Comparison of ENCODE assay signal across 12 cellular contexts in the genomic region with DNA sequence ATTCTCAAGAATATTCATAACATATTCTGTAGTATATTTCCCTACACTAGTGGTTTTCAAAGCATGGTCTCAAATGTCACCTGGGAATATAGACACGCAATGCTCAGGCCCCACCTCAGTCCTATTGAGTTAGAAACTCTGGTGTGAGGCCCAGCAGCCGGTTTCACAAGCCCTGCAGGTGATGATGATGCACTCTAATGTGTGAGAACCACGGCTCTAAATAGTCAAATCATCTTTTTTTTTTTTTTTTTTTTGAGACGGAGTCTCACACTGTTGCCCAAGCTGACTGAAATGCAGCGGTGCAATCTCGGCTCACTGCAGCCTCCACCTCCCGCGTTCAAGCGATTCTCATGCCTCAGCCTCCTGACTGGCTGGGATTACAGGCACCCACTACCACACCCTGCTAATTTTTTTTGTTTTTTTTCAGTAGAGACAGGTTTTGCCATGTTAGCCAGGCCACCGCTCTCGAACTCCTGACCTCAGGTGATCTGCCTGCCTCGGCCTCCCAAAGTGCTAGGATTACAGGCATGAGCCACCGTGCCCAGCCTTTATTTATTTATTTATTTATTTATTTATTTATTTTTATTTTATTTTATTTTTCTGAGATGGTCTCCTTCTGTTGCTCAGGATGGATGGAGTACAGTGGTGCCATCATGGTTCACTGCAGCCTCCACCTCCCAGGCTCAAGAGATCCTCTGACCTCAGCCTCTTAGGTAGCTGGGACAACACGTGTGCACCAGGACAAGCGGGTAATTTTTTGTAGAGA. TPM values are rescaled to one million over a fixed set of nuclear protein-coding genes. Genes with fewer than 3 reads are reported as not detected.
A peak's percentile ranks its signal among the peaks of the same experiment; 100 is the strongest.
DNase-seq lines count a peak whose midpoint lies in the region; ATAC-seq, FAIRE-seq and TF ChIP-seq lines count a peak whose summit lies in the region.
"Not testable (repeated sequence)": the region's sequence is repeated elsewhere in the genome, so short reads cannot be mapped to it uniquely, and the experiment has no call there.
"Had no signal": no experiment of that assay in that cellular context is flagged by ENCODE, and none has a peak within 500 bp of the region (broad histone marks: within the 10 kb centered on the region; RNA-seq: fewer than 3 reads in every experiment).

No MANE protein-coding gene starts in this region.

- not testable (repeated sequence) for H3K4me3 ChIP-seq in GM06990 (replicated peaks; ENCODE audit: low read depth, low read length); Karpas-422 (ENCODE audit: low read length); GM12878

- 46% methylated on average over 15 of the region's 15 CpGs for WGBS in GM12878 (ENCODE audit: insufficient coverage, insufficient replicate concordance, low lambda C conversion rate, missing lambda C conversion rate)

- SMC1A ChIA-PET in GM12878 (lab: Charles Lee; ENCODE audit: uncharacterized antibody, unreplicated experiment), result interaction anchor here (0.7 to 1.7 kb wide), 4 partner anchors 26 to 327 kb away, joined by 3 to 6 read pairs (median 3); a partner anchor contains a TSS

- peaks cover 10% of the 10 kb centered on the region for H3K79me2 ChIP-seq in Karpas-422 (ENCODE audit: low read length)
- not testable (repeated sequence) for H3K79me2 ChIP-seq in GM12878 (ENCODE audit: control insufficient read depth, insufficient read depth, low read length)

- peaks cover 42 to 50% of the 10 kb centered on the region in 2 donors for H3K4me1 Mint-ChIP-seq in immature natural killer cell
- peaks cover 22 to 28% of the 10 kb centered on the region in 2 donors for H3K4me1 Mint-ChIP-seq in natural killer cell treated with Interleukin-12 subunit alpha and Interleukin-12 subunit beta and Interleukin-15 and Interleukin-18, amount 100 ng/mL, for 72 hours (ENCODE audit: low read depth in 2 of 2)
- H3K4me1 Mint-ChIP-seq in stimulated activated memory B cell treated with anti-CD40 and anti-IgM and Interleukin-4, amounts not matched to agents 10 μg/mL and 1 μg/mL and 100 μg/mL, for 72 hours, result peaks cover 28% of the 10 kb centered on the region

- not testable (repeated sequence) for H4K20me1 ChIP-seq in Karpas-422 (ENCODE audit: insufficient read depth, low read depth, low read length); GM12878 (ENCODE audit: control insufficient read depth, insufficient read depth)

- not testable (repeated sequence) for H3K9me3 Mint-ChIP-seq in immature natural killer cell; natural killer cell treated with Interleukin-12 subunit alpha and Interleukin-12 subunit beta and Interleukin-15 and Interleukin-18, amount 100 ng/mL, for 72 hours; stimulated activated memory B cell treated with anti-CD40 and anti-IgM and Interleukin-4, amounts not matched to agents 10 μg/mL and 1 μg/mL and 100 μg/mL, for 72 hours

- H3K36me3 Mint-ChIP-seq in immature natural killer cell; natural killer cell treated with Interleukin-12 subunit alpha and Interleukin-12 subunit beta and Interleukin-15 and Interleukin-18, amount 100 ng/mL, for 72 hours; stimulated activated memory B cell treated with anti-CD40 and anti-IgM and Interleukin-4, amounts not matched to agents 10 μg/mL and 1 μg/mL and 100 μg/mL, for 72 hours: not testable (repeated sequence)

- H3K9ac ChIP-seq in Karpas-422 (ENCODE audit: low read length); GM12878 (ENCODE audit: control insufficient read depth, insufficient read depth, low read length): not testable (repeated sequence)

- not testable (repeated sequence) for BruUV-seq in GM12878 (replicated peaks; lab: Mats Ljungman, UMichigan)

- intact Hi-C loops in GM12878 (cut with micrococcal nuclease; ENCODE audit: unreplicated experiment), result not testable (repeated sequence)

- not testable (repeated sequence) for H3K36me3 ChIP-seq in GM06990 (ENCODE audit: control insufficient read depth, insufficient read depth, low read length); Karpas-422 (ENCODE audit: insufficient read depth, low read length); GM12878 (ENCODE audit: control insufficient read depth in 2 of 2, insufficient read depth in 2 of 2, low read length in 1 of 2)

- CTCF ChIA-PET in GM12878 (lab: Yijun Ruan, JAX), result interaction anchor here (2.5 kb wide), 1 partner anchor 34 kb away, joined by 15 read pairs; a partner anchor contains a TSS

- not testable (repeated sequence) for H3K4me2 ChIP-seq in Karpas-422 (ENCODE audit: low read depth, low read length, poor library complexity, severe bottlenecking); GM12878 (ENCODE audit: control insufficient read depth, insufficient read depth)

- not testable (repeated sequence) for FAIRE-seq in GM12878 (lab: Jason Lieb, UNC)

- POLR2A ChIA-PET in GM12878 (lab: Charles Lee), result interaction anchor here (0.6 to 1.0 kb wide), 3 partner anchors 117 to 238 kb away, joined by 3 to 5 read pairs (median 3); a partner anchor contains a TSS

- peak; percentile 26 for DNase-seq in GM06990 (ENCODE audit: extremely low read depth, insufficient read length)
- DNase-seq in Karpas-422, result peak; percentile 67
- not testable (repeated sequence) for DNase-seq in GM12878 (ENCODE audit: low read depth, low spot score); natural killer cell treated with Interleukin-12 subunit alpha and Interleukin-12 subunit beta and Interleukin-15 and Interleukin-18, amount 100 ng/mL, for 72 hours (ENCODE audit: low spot score)
- peak; percentile 74 to 77 (median 75) for DNase-seq in immature natural killer cell

- not testable (repeated sequence) for TF ChIP-seq RAD21 in GM12878 (IDR thresholded peaks at IDR 0.05; ENCODE audit: insufficient read depth, low read depth, low read length)

- in situ Hi-C loops in GM12878 (cut with MboI), result not testable (repeated sequence)

- not testable (repeated sequence) for H3K27ac ChIP-seq in Karpas-422 (ENCODE audit: low read length); GM12878 (ENCODE audit: control insufficient read depth, insufficient read depth)

- not testable (repeated sequence) for H3K27me3 ChIP-seq in GM06990 (replicated peaks; ENCODE audit: control insufficient read depth, insufficient read depth, low read length); Karpas-422 (ENCODE audit: low read length); GM12878 (replicated peaks in 1 of 2; ENCODE audit: control insufficient read depth in 2 of 2, insufficient read depth in 2 of 2, low read length in 1 of 2)

- TF ChIP-seq POLR2A in GM12878 (IDR thresholded peaks at IDR 0.05; ENCODE audit: low read depth, low read length), result not testable (repeated sequence)

- H3K4me1 ChIP-seq in Karpas-422 (ENCODE audit: low read length), result peaks cover 23% of the 10 kb centered on the region
- H3K4me1 ChIP-seq in GM12878 (ENCODE audit: control insufficient read depth, insufficient read depth, low read length), result not testable (repeated sequence)

- TF ChIP-seq CTCF in GM06990 (IDR thresholded peaks at IDR 0.05; ENCODE audit: insufficient read depth, low read length, poor library complexity, severe bottlenecking); GM12878 (IDR thresholded peaks at IDR 0.05 in 2 of 3, conservative IDR thresholded peaks at IDR 0.05 in 1 of 3; ENCODE audit: control insufficient read depth in 2 of 3, extremely low read depth in 1 of 3, insufficient read depth in 1 of 3, low read depth in 3 of 3, low read length in 3 of 3): not testable (repeated sequence)

- RAD21 ChIA-PET in GM12878 (lab: Charles Lee; ENCODE audit: unreplicated experiment), result interaction anchor here (0.7 kb wide), 1 partner anchor 120 kb away, joined by 3 read pairs; no protein-coding TSS in a partner anchor

- ATAC-seq in GM18867 (IDR thresholded peaks at IDR 0.05; ENCODE audit: unreplicated experiment), result peak; percentile 47
- peak; percentile 58 for ATAC-seq in HG02798 (IDR thresholded peaks at IDR 0.05; ENCODE audit: poor library complexity, unreplicated experiment)
- ATAC-seq in GM12878, result peak; percentile 74
- ATAC-seq in natural killer cell treated with Interleukin-12 subunit alpha and Interleukin-12 subunit beta and Interleukin-15 and Interleukin-18, amount 100 ng/mL, for 72 hours, result peak; percentile 70 to 86
- ATAC-seq in stimulated activated memory B cell treated with anti-CD40 and anti-IgM and Interleukin-4, amounts not matched to agents 10 μg/mL and 1 μg/mL and 100 μg/mL, for 72 hours, result peak; percentile 64

- peak overlapping the region; percentile 43; the same call in 1 of the 2 replicates for H2AFZ ChIP-seq in Karpas-422 (ENCODE audit: low read length)
- not testable (repeated sequence) for H2AFZ ChIP-seq in GM12878 (ENCODE audit: control insufficient read depth, low read depth, low read length)

- not testable (repeated sequence) for H3K9me3 ChIP-seq in Karpas-422 (ENCODE audit: low read length); GM12878 (replicated peaks; ENCODE audit: control insufficient read depth, insufficient read depth, low read length)

- H3K4me3 Mint-ChIP-seq in immature natural killer cell, result peak overlapping the region in 4 of 5 donors; percentile 32 to 76 (median 52)
- H3K4me3 Mint-ChIP-seq in natural killer cell treated with Interleukin-12 subunit alpha and Interleukin-12 subunit beta and Interleukin-15 and Interleukin-18, amount 100 ng/mL, for 72 hours, result peak overlapping the region; percentile 20
- H3K4me3 Mint-ChIP-seq in stimulated activated memory B cell treated with anti-CD40 and anti-IgM and Interleukin-4, amounts not matched to agents 10 μg/mL and 1 μg/mL and 100 μg/mL, for 72 hours, result not testable (repeated sequence)

- H3K27me3 Mint-ChIP-seq in immature natural killer cell (ENCODE audit: low read depth in 3 of 3), result peaks cover 12 to 27% (median 12%) of the 10 kb centered on the region in 3 donors
- not testable (repeated sequence) for H3K27me3 Mint-ChIP-seq in natural killer cell treated with Interleukin-12 subunit alpha and Interleukin-12 subunit beta and Interleukin-15 and Interleukin-18, amount 100 ng/mL, for 72 hours; stimulated activated memory B cell treated with anti-CD40 and anti-IgM and Interleukin-4, amounts not matched to agents 10 μg/mL and 1 μg/mL and 100 μg/mL, for 72 hours

- H3K27ac Mint-ChIP-seq in immature natural killer cell, result peak overlapping the region; percentile 51 to 86 (median 82)
- not testable (repeated sequence) for H3K27ac Mint-ChIP-seq in natural killer cell treated with Interleukin-12 subunit alpha and Interleukin-12 subunit beta and Interleukin-15 and Interleukin-18, amount 100 ng/mL, for 72 hours; stimulated activated memory B cell treated with anti-CD40 and anti-IgM and Interleukin-4, amounts not matched to agents 10 μg/mL and 1 μg/mL and 100 μg/mL, for 72 hours

- TF ChIP-seq EP300 in GM12878 (IDR thresholded peaks at IDR 0.05; ENCODE audit: borderline replicate concordance in 1 of 2, control insufficient read depth in 1 of 2, low read depth in 2 of 2, low read length in 2 of 2), result peak in 1 of 2 experiments; percentile 62; a peak in 1 of 4 replicates

- H3K9me2 ChIP-seq in Karpas-422 (replicated peaks; ENCODE audit: insufficient read depth, low read length), result not testable (repeated sequence)

RNA-seq across cellular contexts. Expression of a gene that starts 2.0 kb away (rescaled TPM):
- 43.6 and 108 TPM in 2 replicates for total RNA-seq in Karpas-422 (2014; rRNA removed; shearing (Covaris generic); ENCODE audit: low replicate concordance)
- 17.9 and 18.5 TPM in 2 replicates for total RNA-seq in GM12878 (2013; cell fraction: nucleolus; rRNA removed)
- 110 and 113 TPM in 2 replicates for total RNA-seq in GM12878 (2014; rRNA removed)
- 46.1 and 48.4 TPM in 2 replicates for total RNA-seq in GM12878 (2014; rRNA removed; fragmentation: Illumina TruSeq; extraction: Trizol)
- total RNA-seq in GM12878 (2021), result 86.3 and 98.9 TPM in 2 replicates
- polyA plus RNA-seq in GM12878 (2011; ENCODE audit: low read depth), result 30.1 TPM
- polyA plus RNA-seq in GM12878 (2011; rRNA removed), result 32.0 and 53.2 TPM in 2 replicates
- 129 and 166 TPM in 2 replicates for polyA plus RNA-seq in GM12878 (2011; cell fraction: cytosol; rRNA removed)
- polyA plus RNA-seq in GM12878 (2011; cell fraction: nucleus; rRNA removed), result 127 and 161 TPM in 2 replicates
- polyA plus RNA-seq in GM12878 (2012), result 64.3 and 67.6 TPM in 2 replicates
- polyA plus RNA-seq in GM12878 (2014; fragmentation: Illumina TruSeq; extraction: Trizol), result 18.5 and 34.3 TPM in 2 replicates
- 10 to 100 TPM; 14.5 to 38.4 TPM for polyA plus RNA-seq in GM12878 (2014; fragmentation: Nextera tagmentation; extraction: Ambion mirVana)
- 97.4 and 111 TPM in 2 replicates for polyA plus RNA-seq in GM12878 (2014; rRNA removed)
- 100 to 1,000 TPM; 115 to 118 TPM for polyA plus RNA-seq in GM12878 (2016; fragmentation: Nextera tagmentation; extraction: Ambion mirVana)
- 19.5 and 56.0 TPM in 2 replicates for polyA minus RNA-seq in GM12878 (2011; rRNA and poly(A)+ RNA removed)
- 14.7 and 26.7 TPM in 2 replicates for polyA minus RNA-seq in GM12878 (2011; cell fraction: cytosol; rRNA and poly(A)+ RNA removed)
- 11.8 and 14.3 TPM in 2 replicates for polyA minus RNA-seq in GM12878 (2011; cell fraction: nucleus; rRNA and poly(A)+ RNA removed)
- polyA plus RNA-seq in immature natural killer cell, result 100 to 1,000 TPM in 1 of 3 donors, 10 to 100 TPM in 2; 83.4 to 103 (median 94.4) TPM
- 10 to 100 TPM; 54.4 to 96.2 TPM for total RNA-seq in natural killer cell treated with Interleukin-12 subunit alpha and Interleukin-12 subunit beta and Interleukin-15 and Interleukin-18, amount 100 ng/mL, for 72 hours

RNA-seq across cellular contexts. Expression of a gene that starts 13.0 kb away (rescaled TPM):
- 16.2 and 22.0 TPM in 2 replicates for total RNA-seq in Karpas-422 (2014; rRNA removed; shearing (Covaris generic); ENCODE audit: low replicate concordance)
- 3.4 and 5.6 TPM in 2 replicates for total RNA-seq in GM12878 (2013; cell fraction: nucleolus; rRNA removed)
- total RNA-seq in GM12878 (2014; rRNA removed), result 0.71 and 0.73 TPM in 2 replicates
- 0.58 and 0.92 TPM in 2 replicates for total RNA-seq in GM12878 (2014; rRNA removed; fragmentation: Illumina TruSeq; extraction: Trizol)
- total RNA-seq in GM12878 (2021), result 0.96 and 1.5 TPM in 2 replicates
- polyA plus RNA-seq in GM12878 (2011; ENCODE audit: low read depth), result 10.3 TPM
- polyA plus RNA-seq in GM12878 (2011; rRNA removed), result 0.04 and 0.23 TPM in 2 replicates
- 0.16 and 0.17 TPM in 2 replicates for polyA plus RNA-seq in GM12878 (2011; cell fraction: cytosol; rRNA removed)
- polyA plus RNA-seq in GM12878 (2011; cell fraction: nucleus; rRNA removed), result 1.0 and 2.4 TPM in 2 replicates
- 9.5 and 12.7 TPM in 2 replicates for polyA plus RNA-seq in GM12878 (2012)
- 0.37 and 1.3 TPM in 2 replicates for polyA plus RNA-seq in GM12878 (2014; fragmentation: Illumina TruSeq; extraction: Trizol)
- polyA plus RNA-seq in GM12878 (2014; fragmentation: Nextera tagmentation; extraction: Ambion mirVana), result under 1 TPM; 0.10 to 0.37 TPM
- polyA plus RNA-seq in GM12878 (2014; rRNA removed), result 1.8 and 2.5 TPM in 2 replicates
- 1 to 10 TPM; 1.2 to 2.3 TPM for polyA plus RNA-seq in GM12878 (2016; fragmentation: Nextera tagmentation; extraction: Ambion mirVana)
- 0.36 TPM in 1 of 2 replicates, not detected in the other for polyA minus RNA-seq in GM12878 (2011; rRNA and poly(A)+ RNA removed)
- not detected in 2 replicates for polyA minus RNA-seq in GM12878 (2011; cell fraction: cytosol; rRNA and poly(A)+ RNA removed)
- polyA minus RNA-seq in GM12878 (2011; cell fraction: nucleus; rRNA and poly(A)+ RNA removed), result 0.85 TPM in 1 of 2 replicates, not detected in the other
- polyA plus RNA-seq in immature natural killer cell, result 10 to 100 TPM; 20.7 to 23.8 (median 22.4) TPM
- total RNA-seq in natural killer cell treated with Interleukin-12 subunit alpha and Interleukin-12 subunit beta and Interleukin-15 and Interleukin-18, amount 100 ng/mL, for 72 hours, result 10 to 100 TPM; 12.4 to 22.3 TPM

RNA-seq across cellular contexts. Expression of a gene that starts 34.6 kb away (rescaled TPM):
- total RNA-seq in Karpas-422 (2014; rRNA removed; shearing (Covaris generic); ENCODE audit: low replicate concordance), result 78.7 and 131 TPM in 2 replicates
- 567 and 636 TPM in 2 replicates for total RNA-seq in GM12878 (2013; cell fraction: nucleolus; rRNA removed)
- total RNA-seq in GM12878 (2014; rRNA removed) (54.8 and 65.0 TPM in 2 replicates), GM12878 (2014; rRNA removed; fragmentation: Illumina TruSeq; extraction: Trizol) (26.9 and 29.2 TPM in 2 replicates), GM12878 (2021) (102 and 111 TPM in 2 replicates)
- polyA plus RNA-seq in GM12878 (2011; ENCODE audit: low read depth), result 56.1 TPM
- polyA plus RNA-seq in GM12878 (2011; rRNA removed) (20.9 and 32.5 TPM in 2 replicates), GM12878 (2014; fragmentation: Illumina TruSeq; extraction: Trizol) (17.6 and 32.0 TPM in 2 replicates), GM12878 (2014; fragmentation: Nextera tagmentation; extraction: Ambion mirVana) (1 to 10 TPM; 1.4 to 4.6 TPM), GM12878 (2014; rRNA removed) (107 and 110 TPM in 2 replicates), GM12878 (2016; fragmentation: Nextera tagmentation; extraction: Ambion mirVana) (10 to 100 TPM; 51.9 to 66.2 TPM), immature natural killer cell (10 to 100 TPM; 25.6 to 50.8 (median 30.1) TPM)
- 36.8 and 47.4 TPM in 2 replicates for polyA plus RNA-seq in GM12878 (2011; cell fraction: cytosol; rRNA removed)
- 649 and 670 TPM in 2 replicates for polyA plus RNA-seq in GM12878 (2011; cell fraction: nucleus; rRNA removed)
- 114 and 120 TPM in 2 replicates for polyA plus RNA-seq in GM12878 (2012)
- polyA minus RNA-seq in GM12878 (2011; rRNA and poly(A)+ RNA removed), result 35.4 and 73.6 TPM in 2 replicates
- polyA minus RNA-seq in GM12878 (2011; cell fraction: cytosol; rRNA and poly(A)+ RNA removed), result 23.2 and 32.6 TPM in 2 replicates
- 120 and 170 TPM in 2 replicates for polyA minus RNA-seq in GM12878 (2011; cell fraction: nucleus; rRNA and poly(A)+ RNA removed)
- total RNA-seq in natural killer cell treated with Interleukin-12 subunit alpha and Interleukin-12 subunit beta and Interleukin-15 and Interleukin-18, amount 100 ng/mL, for 72 hours, result 100 to 1,000 TPM; 213 to 295 TPM

RNA-seq across cellular contexts. Expression of a gene that starts 51.2 kb away (rescaled TPM):
- not detected in 2 replicates for total RNA-seq in Karpas-422 (2014; rRNA removed; shearing (Covaris generic); ENCODE audit: low replicate concordance)
- total RNA-seq in GM12878 (2013; cell fraction: nucleolus; rRNA removed), result not detected in 2 replicates
- total RNA-seq in GM12878 (2014; rRNA removed) (not detected in 2 replicates), GM12878 (2014; rRNA removed; fragmentation: Illumina TruSeq; extraction: Trizol) (not detected in 2 replicates), GM12878 (2021) (not detected in 2 replicates)
- polyA plus RNA-seq in GM12878 (2011; ENCODE audit: low read depth), result not detected
- polyA plus RNA-seq in GM12878 (2011; rRNA removed) (not detected in 2 replicates), GM12878 (2014; fragmentation: Illumina TruSeq; extraction: Trizol) (not detected in 2 replicates), GM12878 (2014; fragmentation: Nextera tagmentation; extraction: Ambion mirVana) (not detected), GM12878 (2014; rRNA removed) (not detected in 2 replicates), GM12878 (2016; fragmentation: Nextera tagmentation; extraction: Ambion mirVana) (not detected), immature natural killer cell (not detected)
- not detected in 2 replicates for polyA plus RNA-seq in GM12878 (2011; cell fraction: cytosol; rRNA removed)
- polyA plus RNA-seq in GM12878 (2011; cell fraction: nucleus; rRNA removed), result 0.06 TPM in 1 of 2 replicates, not detected in the other
- 0.04 TPM in 1 of 2 replicates, not detected in the other for polyA plus RNA-seq in GM12878 (2012)
- not detected in 2 replicates for polyA minus RNA-seq in GM12878 (2011; rRNA and poly(A)+ RNA removed)
- polyA minus RNA-seq in GM12878 (2011; cell fraction: cytosol; rRNA and poly(A)+ RNA removed), result not detected in 2 replicates
- polyA minus RNA-seq in GM12878 (2011; cell fraction: nucleus; rRNA and poly(A)+ RNA removed), result not detected in 2 replicates
- not detected for total RNA-seq in natural killer cell treated with Interleukin-12 subunit alpha and Interleukin-12 subunit beta and Interleukin-15 and Interleukin-18, amount 100 ng/mL, for 72 hours
- total RNA-seq: A673, HFFc6 had no signal
- polyA plus RNA-seq: BJ, CD14-positive monocyte had no signal
